In genomic region chr17:3885970-3886369, GRCh38 we compare ENCODE assay signal across 1 cellular context.
TF ChIP-seq lines count a peak whose summit lies in the region.

No MANE protein-coding gene starts in this region.

TF ChIP-seq in H1, 55 proteins besides CTCF, POLR2A, EP300 and RAD21:
- TF ChIP-seq JUND (IDR thresholded peaks at IDR 0.05; ENCODE audit: low read length) (0 out of 2 replicates have a peak, but pooled peaks have one; percentile 8), TBP (IDR thresholded peaks at IDR 0.05; ENCODE audit: low read depth, low read length) (no peak)
TF ChIP-seq in H1: peak in this region for 1.
